In the genomic region with DNA sequence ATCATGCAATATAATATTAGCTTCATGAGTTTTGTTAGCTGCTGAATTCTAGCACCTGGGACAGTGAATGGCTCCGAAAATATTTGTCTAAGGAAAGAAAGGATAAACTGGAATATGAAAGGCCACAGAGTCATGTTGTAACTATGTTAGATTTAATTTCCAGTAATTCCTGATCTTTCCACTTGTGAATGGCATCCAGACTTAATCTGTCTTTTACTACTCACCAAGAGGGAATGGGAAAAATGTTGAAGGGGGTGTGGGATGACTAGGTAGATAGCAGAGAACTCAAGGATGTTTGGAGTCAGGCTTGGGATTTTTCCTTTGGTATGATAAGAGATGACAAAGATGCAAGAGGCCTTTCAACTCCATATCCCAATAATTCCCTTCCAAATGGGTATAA, we compare ENCODE assay signal across 36 cellular contexts. TPM values are rescaled to one million over a fixed set of nuclear protein-coding genes. Genes with fewer than 3 reads are reported as not detected.
A peak's percentile ranks its signal among the peaks of the same experiment; 100 is the strongest.
DNase-seq lines count a peak whose midpoint lies in the region; ATAC-seq and TF ChIP-seq lines count a peak whose summit lies in the region.
"Had no signal": no experiment of that assay in that cellular context is flagged by ENCODE, and none has a peak within 500 bp of the region (broad histone marks: within the 10 kb centered on the region; RNA-seq: fewer than 3 reads in every experiment).

No MANE protein-coding gene starts in this region.

- H3K4me2 ChIP-seq in trophoblast cell (ENCODE audit: low read length), result no peak overlapping the region
- H3K4me2 ChIP-seq: smooth muscle cell had no signal

- no peak overlapping the region for H2AK5ac ChIP-seq in trophoblast cell (ENCODE audit: low read length)

- no peaks in the 10 kb centered on the region for H3K9me3 ChIP-seq in trophoblast cell (ENCODE audit: insufficient read depth, low read depth, low read length)
- no peaks in the 10 kb centered on the region for H3K9me3 ChIP-seq in breast epithelium
- H3K9me3 ChIP-seq: gastroesophageal sphincter, MG63, pancreas had no signal

- H3K79me1 ChIP-seq in trophoblast cell (ENCODE audit: low read length), result no peaks in the 10 kb centered on the region

- TF ChIP-seq CTCF in fibroblast of pulmonary artery (IDR thresholded peaks at IDR 0.05; ENCODE audit: low read length, missing control alignments) (no peak), breast epithelium (IDR thresholded peaks at IDR 0.05) (no peak)

- H2BK120ac ChIP-seq in trophoblast cell (ENCODE audit: insufficient read depth, low read length, poor library complexity), result no peak overlapping the region

- H4K12ac ChIP-seq in trophoblast cell (ENCODE audit: low read depth, low read length), result no peak overlapping the region

- ATAC-seq in GM21717 (IDR thresholded peaks at IDR 0.05; ENCODE audit: unreplicated experiment) (no peak), GM21576 (IDR thresholded peaks at IDR 0.05; ENCODE audit: unreplicated experiment) (no peak)
- ATAC-seq: gastroesophageal sphincter; GM12878; left ventricle myocardium superior; naive thymus-derived CD8-positive, alpha-beta T cell; pancreas had no signal

- H3K27ac ChIP-seq in trophoblast cell (ENCODE audit: low read depth, low read length), result no peak overlapping the region
- H3K27ac ChIP-seq in breast epithelium, result no peak overlapping the region
- H3K27ac ChIP-seq: brain microvascular endothelial cell, pancreas, VCaP had no signal

- H3K27me3 ChIP-seq in trophoblast cell (ENCODE audit: insufficient read depth, low read length), result no peaks in the 10 kb centered on the region
- no peaks in the 10 kb centered on the region for H3K27me3 ChIP-seq in breast epithelium
- H3K27me3 ChIP-seq: brain microvascular endothelial cell, gastroesophageal sphincter, MG63, pancreas had no signal

- H3K36me3 ChIP-seq in trophoblast cell (ENCODE audit: control insufficient read depth in 1 of 2, insufficient read depth in 2 of 2, low read length in 2 of 2) (no peaks in the 10 kb centered on the region), breast epithelium (no peaks in the 10 kb centered on the region)
- H3K36me3 ChIP-seq: brain microvascular endothelial cell, gastroesophageal sphincter, MG63, pancreas had no signal

- no peak for TF ChIP-seq POLR2A in breast epithelium (IDR thresholded peaks at IDR 0.05)

- intact Hi-C loops in breast epithelium (cut with DNase I; ENCODE audit: low total_unique reads), result no loop called here

- H3K4me1 ChIP-seq in trophoblast cell (ENCODE audit: control insufficient read depth in 1 of 2, insufficient read depth in 2 of 2, low read length in 2 of 2), result peaks cover 0 to 3% of the 10 kb centered on the region in 2 experiments
- H3K4me1 ChIP-seq in breast epithelium, result no peaks in the 10 kb centered on the region

- H3K23ac ChIP-seq in trophoblast cell (ENCODE audit: low read length), result no peak overlapping the region

- H4K8ac ChIP-seq in trophoblast cell (ENCODE audit: low read depth, low read length), result no peak overlapping the region

- peak; percentile 81 for DNase-seq in EH (ENCODE audit: low read depth)
- DNase-seq in NCI-H226, result peak; percentile 96
- DNase-seq in fibroblast of pulmonary artery (ENCODE audit: low read depth), result peak; percentile 24
- DNase-seq in trophoblast cell, result peak; percentile 77 to 96
- DNase-seq in breast epithelium (ENCODE audit: low spot score in 2 of 2), result no peak
- no peak for DNase-seq in activated CD4-positive, alpha-beta T cell treated with anti-CD3 and anti-CD28 coated beads, Interleukin-2, amount 50 U/mL, for 1 hour
- DNase-seq: ACHN; activated CD4-positive, alpha-beta T cell treated with anti-CD3 and anti-CD28 coated beads for 48 hours; activated gamma-delta T cell; activated T-cell treated with anti-CD3 and anti-CD28 coated beads, Interleukin-2, amount 50 U/mL, for 1 hour; brain microvascular endothelial cell; CD4-positive, CD25-positive, alpha-beta regulatory T cell; DND-41; effector memory CD4-positive, alpha-beta T cell; islet precursor cell; KBM-7; left ventricle myocardium superior; MG63; naive thymus-derived CD8-positive, alpha-beta T cell; NCI-H2081; NCI-H2227 treated with DMSO at 0.1 percent for 48 hours; NCI-H69; pancreas; retina; Right ventricle myocardium superior; stimulated activated CD4-positive, alpha-beta T cell treated with anti-CD3 and anti-CD28 coated beads, Interleukin-1b, Interleukin-23, amount 100 ng/mL, for 48 hours; T-helper 9 cell had no signal

- H2AFZ ChIP-seq in trophoblast cell (ENCODE audit: insufficient read depth, low read length, poor library complexity), result no peak overlapping the region

- H3K14ac ChIP-seq in trophoblast cell (ENCODE audit: low read length), result no peak overlapping the region

- no CpG with 5 or more reads among the region's 1 CpG for WGBS in trophoblast cell (ENCODE audit: extremely low coverage, insufficient coverage, insufficient read length)

- H2BK12ac ChIP-seq in trophoblast cell (ENCODE audit: low read length), result no peak overlapping the region

- no peaks in the 10 kb centered on the region for H3K79me2 ChIP-seq in trophoblast cell (ENCODE audit: control insufficient read depth, insufficient read depth, low read length, poor library complexity)

- H4K91ac ChIP-seq in trophoblast cell (ENCODE audit: low read depth, low read length), result no peak overlapping the region

- no peak overlapping the region for H3K4me3 ChIP-seq in fibroblast of pulmonary artery (replicated peaks; ENCODE audit: low read depth, low read length)
- H3K4me3 ChIP-seq in trophoblast cell (ENCODE audit: low read depth, low read length), result no peak overlapping the region
- no peak overlapping the region for H3K4me3 ChIP-seq in breast epithelium
- H3K4me3 ChIP-seq: gastroesophageal sphincter, GM12878, MG63, pancreas, smooth muscle cell had no signal

- no peak overlapping the region for H3K9ac ChIP-seq in trophoblast cell (ENCODE audit: low read length)

- H3K4ac ChIP-seq in trophoblast cell (ENCODE audit: low read depth, low read length), result no peak overlapping the region

- H3K18ac ChIP-seq in trophoblast cell (ENCODE audit: low read length), result no peak overlapping the region

- no peak overlapping the region for H2BK5ac ChIP-seq in trophoblast cell (ENCODE audit: low read depth, low read length, poor library complexity)

RNA-seq across cellular contexts. Expression of gene ADH6, which starts 9.4 kb away (rescaled TPM):
- polyA plus RNA-seq in trophoblast cell (2013), result 0.11 and 0.15 TPM in 2 replicates
- not detected for total RNA-seq in breast epithelium
- total RNA-seq: activated CD8-positive, alpha-beta memory T cell treated with anti-CD3 and anti-CD28 coated beads for 36 hours; CD4-positive, CD25-positive, alpha-beta regulatory T cell; GM12878; H4; left ventricle myocardium superior; mesothelial cell of epicardium; naive thymus-derived CD8-positive, alpha-beta T cell; Right ventricle myocardium superior; smooth muscle cell had no signal
- polyA plus RNA-seq: CD4-positive, CD25-positive, alpha-beta regulatory T cell; naive thymus-derived CD8-positive, alpha-beta T cell had no signal

Comparison
In these comparisons a context has a peak if more than half of its experiments do, and no peak if none do; other contexts are left out.
1. DNase-seq: peak in EH (single experiment), NCI-H226 (single experiment), fibroblast of pulmonary artery (single experiment) and trophoblast cell (2 of 2); none in breast epithelium (0 of 2) and activated CD4-positive, alpha-beta T cell treated with anti-CD3 and anti-CD28 coated beads, Interleukin-2, amount 50 U/mL, for 1 hour (single experiment).